1 cellular context compared by ENCODE assay signal in the genomic region with DNA sequence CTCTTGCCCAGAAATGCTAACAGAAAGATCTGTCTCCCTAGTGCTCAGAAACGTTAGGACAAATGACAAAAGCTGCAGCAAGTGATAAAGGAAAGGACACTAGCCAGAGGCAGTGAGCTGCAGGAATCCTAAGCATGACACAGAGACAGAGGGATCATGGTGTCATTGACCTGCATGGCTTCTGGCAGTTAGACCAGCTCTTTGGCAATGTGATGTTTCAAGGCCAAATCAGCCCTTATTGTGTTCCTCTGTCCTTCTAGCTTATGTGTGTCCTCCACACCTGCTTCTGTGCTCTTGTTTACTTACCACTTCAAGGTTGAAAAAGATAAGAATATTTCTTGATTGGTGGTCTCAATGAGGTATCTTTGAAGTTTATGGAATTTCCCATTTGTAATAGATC.
TF ChIP-seq lines count a peak whose summit lies in the region.

No MANE protein-coding gene starts in this region.

TF ChIP-seq in HepG2, 621 proteins besides CTCF, POLR2A, EP300 and RAD21 (continued from another document):
- TF ChIP-seq, protein P1, sequence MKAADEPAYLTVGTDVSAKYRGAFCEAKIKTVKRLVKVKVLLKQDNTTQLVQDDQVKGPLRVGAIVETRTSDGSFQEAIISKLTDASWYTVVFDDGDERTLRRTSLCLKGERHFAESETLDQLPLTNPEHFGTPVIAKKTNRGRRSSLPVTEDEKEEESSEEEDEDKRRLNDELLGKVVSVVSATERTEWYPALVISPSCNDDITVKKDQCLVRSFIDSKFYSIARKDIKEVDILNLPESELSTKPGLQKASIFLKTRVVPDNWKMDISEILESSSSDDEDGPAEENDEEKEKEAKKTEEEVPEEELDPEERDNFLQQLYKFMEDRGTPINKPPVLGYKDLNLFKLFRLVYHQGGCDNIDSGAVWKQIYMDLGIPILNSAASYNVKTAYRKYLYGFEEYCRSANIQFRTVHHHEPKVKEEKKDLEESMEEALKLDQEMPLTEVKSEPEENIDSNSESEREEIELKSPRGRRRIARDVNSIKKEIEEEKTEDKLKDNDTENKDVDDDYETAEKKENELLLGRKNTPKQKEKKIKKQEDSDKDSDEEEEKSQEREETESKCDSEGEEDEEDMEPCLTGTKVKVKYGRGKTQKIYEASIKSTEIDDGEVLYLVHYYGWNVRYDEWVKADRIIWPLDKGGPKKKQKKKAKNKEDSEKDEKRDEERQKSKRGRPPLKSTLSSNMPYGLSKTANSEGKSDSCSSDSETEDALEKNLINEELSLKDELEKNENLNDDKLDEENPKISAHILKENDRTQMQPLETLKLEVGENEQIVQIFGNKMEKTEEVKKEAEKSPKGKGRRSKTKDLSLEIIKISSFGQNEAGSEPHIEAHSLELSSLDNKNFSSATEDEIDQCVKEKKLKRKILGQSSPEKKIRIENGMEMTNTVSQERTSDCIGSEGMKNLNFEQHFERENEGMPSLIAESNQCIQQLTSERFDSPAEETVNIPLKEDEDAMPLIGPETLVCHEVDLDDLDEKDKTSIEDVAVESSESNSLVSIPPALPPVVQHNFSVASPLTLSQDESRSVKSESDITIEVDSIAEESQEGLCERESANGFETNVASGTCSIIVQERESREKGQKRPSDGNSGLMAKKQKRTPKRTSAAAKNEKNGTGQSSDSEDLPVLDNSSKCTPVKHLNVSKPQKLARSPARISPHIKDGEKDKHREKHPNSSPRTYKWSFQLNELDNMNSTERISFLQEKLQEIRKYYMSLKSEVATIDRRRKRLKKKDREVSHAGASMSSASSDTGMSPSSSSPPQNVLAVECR (CRISPR knock-in tag; IDR thresholded peaks at IDR 0.05; ENCODE audit: borderline replicate concordance) = no peak
- TF ChIP-seq SALL1 (CRISPR knock-in tag; IDR thresholded peaks at IDR 0.05) = peak; percentile 59; the same call in 1 of the 2 replicates
